In genomic region chr6:111559193-111560097, GRCh38 we compare ENCODE assay signal across 10 cellular contexts. TPM values are rescaled to one million over a fixed set of nuclear protein-coding genes. Genes with fewer than 3 reads are reported as not detected.
A peak's percentile ranks its signal among the peaks of the same experiment; 100 is the strongest.
DNase-seq lines count a peak whose midpoint lies in the region; ATAC-seq and TF ChIP-seq lines count a peak whose summit lies in the region.
"Had no signal": no experiment of that assay in that cellular context is flagged by ENCODE, and none has a peak within 500 bp of the region (broad histone marks: within the 10 kb centered on the region; RNA-seq: fewer than 3 reads in every experiment).

No MANE protein-coding gene starts in this region.

- H3K36me3 Mint-ChIP-seq in endothelial cell (ENCODE audit: low read depth, unreplicated experiment): peaks cover 30% of the 10 kb centered on the region

- H3K4me3 ChIP-seq in AG10803 (ENCODE audit: low read length): no peak overlapping the region
- H3K4me3 ChIP-seq in MM.1S (ENCODE audit: low read length): no peak overlapping the region

- no peak overlapping the region for H2AFZ ChIP-seq in MM.1S (ENCODE audit: low read length)

- H3K4me3 Mint-ChIP-seq in endothelial cell (ENCODE audit: unreplicated experiment): peak overlapping the region; percentile 65
- H3K4me3 Mint-ChIP-seq: activated naive CD4-positive, alpha-beta T cell treated with anti-CD3 and anti-CD28 coated beads for 36 hours had no signal

- peaks cover 23% of the 10 kb centered on the region for H3K4me1 Mint-ChIP-seq in endothelial cell (ENCODE audit: unreplicated experiment)

- TF ChIP-seq CTCF in AG10803 (conservative IDR thresholded peaks at IDR 0.05; ENCODE audit: low read length) (no peak), endothelial cell (IDR thresholded peaks at IDR 0.05; ENCODE audit: unreplicated experiment) (no peak), omental fat pad (IDR thresholded peaks at IDR 0.05) (no peak), MM.1S (IDR thresholded peaks at IDR 0.05; ENCODE audit: low read length) (no peak)

- no peaks in the 10 kb centered on the region for H3K4me1 ChIP-seq in MM.1S (ENCODE audit: low read length)

- peak; percentile 60 for ATAC-seq in omental fat pad (ENCODE audit: low FRiP score)
- no peak for ATAC-seq in HG02759 (IDR thresholded peaks at IDR 0.05; ENCODE audit: unreplicated experiment)
- ATAC-seq in HG03565 (IDR thresholded peaks at IDR 0.05; ENCODE audit: unreplicated experiment): no peak

- H3F3A ChIP-seq in MM.1S (ENCODE audit: insufficient read depth, low read length): no peaks in the 10 kb centered on the region

- no peaks in the 10 kb centered on the region for H3K36me3 ChIP-seq in MM.1S (replicated peaks; ENCODE audit: insufficient read depth, low read length)

- no peaks in the 10 kb centered on the region for H3K79me2 ChIP-seq in MM.1S (ENCODE audit: low read length)

- H3K27me3 ChIP-seq in MM.1S (replicated peaks; ENCODE audit: insufficient read depth, low read length): no peaks in the 10 kb centered on the region

- peaks cover 14% of the 10 kb centered on the region for H3K27me3 Mint-ChIP-seq in endothelial cell (ENCODE audit: unreplicated experiment)

- no peak overlapping the region for H3K27ac ChIP-seq in MM.1S (ENCODE audit: low read length)

- H3K9me3 ChIP-seq in MM.1S (replicated peaks; ENCODE audit: insufficient read depth, low read length): no peaks in the 10 kb centered on the region

- no peak overlapping the region for H3K4me2 ChIP-seq in MM.1S (ENCODE audit: low read depth, low read length)

- no peaks in the 10 kb centered on the region for H4K20me1 ChIP-seq in MM.1S (ENCODE audit: insufficient read depth, low read length)

- DNase-seq in AG10803 (ENCODE audit: low read depth): peak; percentile 96
- peak; percentile 42 for DNase-seq in LHCN-M2 (ENCODE audit: low read depth)
- DNase-seq in endothelial cell (ENCODE audit: low spot score): no peak
- DNase-seq in omental fat pad (ENCODE audit: low spot score): no peak
- DNase-seq in MM.1S: no peak
- DNase-seq in NCI-H2081 treated with DMSO at 0.1 percent for 48 hours (lab: John Stamatoyannopoulos, UW): no peak
- DNase-seq: activated naive CD4-positive, alpha-beta T cell treated with anti-CD3 and anti-CD28 coated beads for 36 hours; kidney glomerular epithelial cell had no signal

- no peaks in the 10 kb centered on the region for H3K9me2 ChIP-seq in MM.1S (replicated peaks; ENCODE audit: insufficient read depth, low read length)

- H3K9ac ChIP-seq in MM.1S (ENCODE audit: low read length): no peak overlapping the region

- peak overlapping the region; percentile 10 for H3K27ac Mint-ChIP-seq in endothelial cell (ENCODE audit: unreplicated experiment)
- H3K27ac Mint-ChIP-seq: activated naive CD4-positive, alpha-beta T cell treated with anti-CD3 and anti-CD28 coated beads for 36 hours had no signal

- H3K9me3 Mint-ChIP-seq in endothelial cell (ENCODE audit: unreplicated experiment): no peaks in the 10 kb centered on the region
- H3K9me3 Mint-ChIP-seq: activated naive CD4-positive, alpha-beta T cell treated with anti-CD3 and anti-CD28 coated beads for 36 hours had no signal

RNA-seq across cellular contexts. Expression of gene TRAF3IP2, which starts 46.2 kb away (rescaled TPM):
- total RNA-seq in LHCN-M2 (2014; rRNA removed) (18.5 and 21.8 TPM in 2 replicates), endothelial cell (ENCODE audit: unreplicated experiment) (70.0 TPM), omental fat pad (10 to 100 TPM; 29.3 to 52.2 (median 42.2) TPM)
- 18.7 TPM for polyA plus RNA-seq in LHCN-M2 (2012)

Comparison
In these comparisons a context has a peak if more than half of its experiments do, and no peak if none do; other contexts are left out.
1. DNase-seq: peak in AG10803 (single experiment) and LHCN-M2 (single experiment); none in endothelial cell (single experiment), omental fat pad (single experiment), MM.1S (single experiment) and NCI-H2081 treated with DMSO at 0.1 percent for 48 hours (single experiment).